24 cellular contexts compared by ENCODE assay signal in genomic region chr2:219538488-219539294, GRCh38. TPM values are rescaled to one million over a fixed set of nuclear protein-coding genes. Genes with fewer than 3 reads are reported as not detected.
DNase-seq lines count a peak whose midpoint lies in the region; TF ChIP-seq lines count a peak whose summit lies in the region.
"Had no signal": no experiment of that assay in that cellular context is flagged by ENCODE, and none has a peak within 500 bp of the region (broad histone marks: within the 10 kb centered on the region; RNA-seq: fewer than 3 reads in every experiment).

No MANE protein-coding gene starts in this region.

- H3K9ac ChIP-seq in MM.1S (ENCODE audit: low read length) = no peak overlapping the region

- H3K9me2 ChIP-seq in MM.1S (replicated peaks; ENCODE audit: insufficient read depth, low read length) = no peaks in the 10 kb centered on the region

- peaks cover 0 to 26% (median 0%) of the 10 kb centered on the region in 3 donors for H3K36me3 ChIP-seq in tibial nerve
- no peaks in the 10 kb centered on the region for H3K36me3 ChIP-seq in MM.1S (replicated peaks; ENCODE audit: insufficient read depth, low read length)
- H3K36me3 ChIP-seq: colonic mucosa, neutrophil had no signal

- no peaks in the 10 kb centered on the region for H4K20me1 ChIP-seq in MM.1S (ENCODE audit: insufficient read depth, low read length)

- DNase-seq in DMS 273 (lab: John Stamatoyannopoulos, UW; ENCODE audit: unreplicated experiment) (peak; percentile 63), DMS 273 treated with DMSO at 0.1 percent for 48 hours (lab: John Stamatoyannopoulos, UW) (no peak), astrocyte of the spinal cord (ENCODE audit: low read depth, low spot score) (peak; percentile 46), kidney glomerular epithelial cell (lab: John Stamatoyannopoulos, UW) (peak; percentile 8), tibial nerve (ENCODE audit: low spot score in 2 of 2) (no peak), MM.1S (no peak)
- DNase-seq in activated CD4-positive, alpha-beta T cell treated with anti-CD3 and anti-CD28 coated beads for 1 hour = no peak
- no peak for DNase-seq in activated CD8-positive, alpha-beta memory T cell treated with anti-CD3 and anti-CD28 coated beads, Interleukin-2, amount 50 U/mL, for 4 hours
- DNase-seq: activated B cell treated with CpG ODN at 0.5 μM for 24 hours; activated effector memory CD4-positive, alpha-beta T cell treated with Interleukin-2 at 50 U/mL for 16 hours; colonic mucosa; DND-41; midbrain; NCI-H1048; NCI-H2171 treated with DMSO at 0.1 percent for 48 hours; NCI-H82; stimulated activated CD4-positive, alpha-beta T cell treated with anti-CD3 and anti-CD28 coated beads, Interleukin-4, amount 100 ng/mL, for 1 hour; stimulated activated CD8-positive, alpha-beta memory T cell treated with anti-CD3 and anti-CD28 coated beads, Interleukin-4, amount 100 ng/mL, for 48 hours had no signal

- peaks cover 0 to 61% (median 34%) of the 10 kb centered on the region in 4 donors for H3K4me1 ChIP-seq in tibial nerve
- no peaks in the 10 kb centered on the region for H3K4me1 ChIP-seq in MM.1S (ENCODE audit: low read length)

- no peaks in the 10 kb centered on the region for H3K27me3 ChIP-seq in tibial nerve
- no peaks in the 10 kb centered on the region; the same call in 1 of the 2 replicates for H3K27me3 ChIP-seq in MM.1S (replicated peaks; ENCODE audit: insufficient read depth, low read length)
- H3K27me3 ChIP-seq: colonic mucosa had no signal

- TF ChIP-seq EP300 in tibial nerve (IDR thresholded peaks at IDR 0.05) = peak in 1 of 2 donors; percentile 72

- H3F3A ChIP-seq in MM.1S (ENCODE audit: insufficient read depth, low read length) = peaks cover 9% of the 10 kb centered on the region

- no peaks in the 10 kb centered on the region for H3K9me3 ChIP-seq in tibial nerve
- no peaks in the 10 kb centered on the region for H3K9me3 ChIP-seq in MM.1S (replicated peaks; ENCODE audit: insufficient read depth, low read length)
- H3K9me3 ChIP-seq: colonic mucosa, neutrophil, thoracic aorta had no signal

- H3K27ac ChIP-seq in tibial nerve (peak overlapping the region; percentile 38 to 97 (median 80)), MM.1S (ENCODE audit: low read length) (no peak overlapping the region)
- H3K27ac ChIP-seq: 22Rv1, C4-2B, colonic mucosa, neutrophil, thoracic aorta had no signal

- peaks cover 11% of the 10 kb centered on the region for H3K79me2 ChIP-seq in MM.1S (ENCODE audit: low read length)

- 44 to 49% methylated on average over 12 to 13 of the region's 13 CpGs for WGBS in tibial nerve, 2 donors

- TF ChIP-seq CTCF in astrocyte of the spinal cord (IDR thresholded peaks at IDR 0.05; ENCODE audit: low read depth, low read length) (no peak), tibial nerve (IDR thresholded peaks at IDR 0.05) (no peak), MM.1S (IDR thresholded peaks at IDR 0.05; ENCODE audit: low read length) (no peak)

- H3K4me3 ChIP-seq in astrocyte of the spinal cord (ENCODE audit: low read depth, low read length) (no peak overlapping the region), tibial nerve (no peak overlapping the region), MM.1S (ENCODE audit: low read length) (no peak overlapping the region)
- H3K4me3 ChIP-seq: colonic mucosa, thoracic aorta had no signal

- in situ Hi-C loops in astrocyte of the spinal cord (cut with HindIII; ENCODE audit: low sequenced_read_pairs) = no loop called here

- no peak for TF ChIP-seq POLR2A in tibial nerve (IDR thresholded peaks at IDR 0.05)

- no peak overlapping the region for H3K4me2 ChIP-seq in MM.1S (ENCODE audit: low read depth, low read length)

- H2AFZ ChIP-seq in MM.1S (ENCODE audit: low read length) = no peak overlapping the region

RNA-seq across cellular contexts. Expression of gene CHPF, which starts 4.9 kb away (rescaled TPM):
- 10 to 100 TPM; 51.3 to 91.2 (median 62.9) TPM for total RNA-seq in tibial nerve

RNA-seq across cellular contexts. Expression of gene TMEM198, which starts 5.1 kb away (rescaled TPM):
- total RNA-seq in tibial nerve = 1 to 10 TPM; 1.6 to 2.4 (median 1.9) TPM

RNA-seq across cellular contexts. Expression of gene ASIC4, which starts 24.4 kb away (rescaled TPM):
- total RNA-seq in tibial nerve = 1 to 10 TPM in 1 of 4 donors, under 1 TPM in 1, not detected in 2; 0.42 to 3.0 TPM
- total RNA-seq: activated B cell treated with CpG ODN at 0.5 μM for 24 hours; epithelial cell of proximal tubule; T-helper 1 cell treated with Interleukin-12 subunit alpha and Interleukin-12 subunit beta and Interleukin-4 antibody, amounts not matched to agents 30 ng/mL and 1 ng/mL, for 36 hours had no signal

RNA-seq across cellular contexts. Expression of gene OBSL1, which starts 32.6 kb away (rescaled TPM):
- 100 to 1,000 TPM in 2 of 4 donors, 10 to 100 TPM in 2; 85.0 to 135 (median 98.3) TPM for total RNA-seq in tibial nerve
- total RNA-seq: activated B cell treated with CpG ODN at 0.5 μM for 24 hours had no signal

RNA-seq across cellular contexts. Expression of gene INHA, which starts 33.4 kb away (rescaled TPM):
- 1 to 10 TPM in 2 of 4 donors, not detected in 2; 1.1 to 1.4 TPM for total RNA-seq in tibial nerve
- total RNA-seq: activated B cell treated with CpG ODN at 0.5 μM for 24 hours; colonic mucosa; T-helper 1 cell treated with Interleukin-12 subunit alpha and Interleukin-12 subunit beta and Interleukin-4 antibody, amounts not matched to agents 30 ng/mL and 1 ng/mL, for 36 hours had no signal

Comparison
In these comparisons a context has a peak if more than half of its experiments do, and no peak if none do; other contexts are left out.
1. DNase-seq: peak in DMS 273 (single experiment), astrocyte of the spinal cord (single experiment) and kidney glomerular epithelial cell (single experiment); none in DMS 273 treated with DMSO at 0.1 percent for 48 hours (single experiment), tibial nerve (0 of 2), MM.1S (single experiment), activated CD4-positive, alpha-beta T cell treated with anti-CD3 and anti-CD28 coated beads for 1 hour (single experiment) and activated CD8-positive, alpha-beta memory T cell treated with anti-CD3 and anti-CD28 coated beads, Interleukin-2, amount 50 U/mL, for 4 hours (single experiment).